Comparison of ENCODE assay signal across 2 cellular contexts in genomic region chr20:48812600-48813445, GRCh38.
TF ChIP-seq lines count a peak whose summit lies in the region.

No MANE protein-coding gene starts in this region.

TF ChIP-seq in H1, 55 proteins besides CTCF, POLR2A, EP300 and RAD21 (continued from another document):
- TF ChIP-seq SP2 (IDR thresholded peaks at IDR 0.05; ENCODE audit: low read length) (no peak), RBBP5 (IDR thresholded peaks at IDR 0.05; ENCODE audit: borderline replicate concordance, low read depth, low read length) (no peak), SAP30 (IDR thresholded peaks at IDR 0.05; ENCODE audit: insufficient read depth, insufficient replicate concordance, low read length) (no peak), JUN (IDR thresholded peaks at IDR 0.05; ENCODE audit: low read depth, low read length) (no peak), CREB1 (IDR thresholded peaks at IDR 0.05) (no peak), SUZ12 (IDR thresholded peaks at IDR 0.05; ENCODE audit: low read length) (no peak), KDM5A (IDR thresholded peaks at IDR 0.05; ENCODE audit: low read length) (no peak), PHF8 (conservative IDR thresholded peaks at IDR 0.05; ENCODE audit: low read depth, low read length) (no peak), SRF (IDR thresholded peaks at IDR 0.05; ENCODE audit: low read depth, low read length) (no peak), CHD1 (IDR thresholded peaks at IDR 0.05; ENCODE audit: low read depth, low read length) (no peak), CBX5 (IDR thresholded peaks at IDR 0.05; ENCODE audit: low read depth, low read length) (no peak), YY1 (IDR thresholded peaks at IDR 0.05; ENCODE audit: low read depth, low read length) (no peak), ATF3 (IDR thresholded peaks at IDR 0.05; ENCODE audit: insufficient read depth, low read depth, low read length) (no peak), CHD2 (IDR thresholded peaks at IDR 0.05; ENCODE audit: low read length) (no peak), SIX5 (IDR thresholded peaks at IDR 0.05; ENCODE audit: low read depth, low read length) (no peak), RFX5 (IDR thresholded peaks at IDR 0.05; ENCODE audit: borderline replicate concordance, low read depth, low read length) (no peak)

TF ChIP-seq in SK-N-SH, 30 proteins besides CTCF, POLR2A, EP300 and RAD21:
- no peak for TF ChIP-seq PBX3 (IDR thresholded peaks at IDR 0.05)
- TF ChIP-seq USF1 (IDR thresholded peaks at IDR 0.05; ENCODE audit: borderline replicate concordance, low read depth) = no peak
- TF ChIP-seq TCF12 (IDR thresholded peaks at IDR 0.05) = no peak
- TF ChIP-seq TAF1 (IDR thresholded peaks at IDR 0.05; ENCODE audit: borderline replicate concordance, low read depth, low read length) = no peak
- no peak for TF ChIP-seq ZBTB33 (IDR thresholded peaks at IDR 0.05; ENCODE audit: borderline replicate concordance, low read depth)
- TF ChIP-seq REST (IDR thresholded peaks at IDR 0.05; ENCODE audit: low read depth, low read length) = no peak
- TF ChIP-seq NRF1 (IDR thresholded peaks at IDR 0.05; ENCODE audit: low read depth, low read length) = no peak
- no peak for TF ChIP-seq RXRA (IDR thresholded peaks at IDR 0.05; ENCODE audit: borderline replicate concordance, low read depth)
- TF ChIP-seq MEF2A (IDR thresholded peaks at IDR 0.05; ENCODE audit: borderline replicate concordance, low read depth) = no peak
- no peak for TF ChIP-seq SIN3A (IDR thresholded peaks at IDR 0.05; ENCODE audit: borderline replicate concordance, low read depth, low read length)
- no peak for TF ChIP-seq EZH2phosphoT487 (IDR thresholded peaks at IDR 0.05; ENCODE audit: borderline replicate concordance, low read depth)
- no peak for TF ChIP-seq JUND (IDR thresholded peaks at IDR 0.05)
- no peak for TF ChIP-seq FOXJ3 (CRISPR knock-in tag; IDR thresholded peaks at IDR 0.05)
- no peak for TF ChIP-seq RCOR1 (IDR thresholded peaks at IDR 0.05; ENCODE audit: low read length)
- no peak for TF ChIP-seq GABPA (IDR thresholded peaks at IDR 0.05; ENCODE audit: low read depth)
- TF ChIP-seq CHD2 (IDR thresholded peaks at IDR 0.05; ENCODE audit: low read length, partially characterized antibody) = no peak
